29 cellular contexts compared by ENCODE assay signal in genomic region chr12:126506426-126507182, GRCh38.
DNase-seq lines count a peak whose midpoint lies in the region; ATAC-seq and TF ChIP-seq lines count a peak whose summit lies in the region.
"Had no signal": no experiment of that assay in that cellular context is flagged by ENCODE, and none has a peak within 500 bp of the region (broad histone marks: within the 10 kb centered on the region; RNA-seq: fewer than 3 reads in every experiment).

No MANE protein-coding gene starts in this region.

- no peaks in the 10 kb centered on the region for H3K36me3 ChIP-seq in esophagus muscularis mucosa
- H3K36me3 ChIP-seq: ascending aorta, HAP-1 had no signal

- no peaks in the 10 kb centered on the region for H3K36me3 Mint-ChIP-seq in activated T-helper 2 cell treated with anti-CD3 and anti-CD28 coated beads, Interferon-gamma antibody, Interleukin-2, Interleukin-4, amounts not matched to agents 10 μg/mL and 5 μg/mL and 100 μg/mL, durations not matched to agents 14 hours and 24 hours and 36 hours (ENCODE audit: low read depth)
- H3K36me3 Mint-ChIP-seq: activated naive CD8-positive, alpha-beta T cell treated with anti-CD3 and anti-CD28 coated beads, Interleukin-2, amount 10 ng/mL, durations not matched to agents 7 days and 5 days had no signal

- H3K4me1 Mint-ChIP-seq in activated T-helper 2 cell treated with anti-CD3 and anti-CD28 coated beads, Interferon-gamma antibody, Interleukin-2, Interleukin-4, amounts not matched to agents 10 μg/mL and 5 μg/mL and 100 μg/mL, durations not matched to agents 14 hours and 24 hours and 36 hours (ENCODE audit: low read depth), result peaks cover 7% of the 10 kb centered on the region
- H3K4me1 Mint-ChIP-seq: activated naive CD8-positive, alpha-beta T cell treated with anti-CD3 and anti-CD28 coated beads, Interleukin-2, amount 10 ng/mL, durations not matched to agents 7 days and 5 days; nephron had no signal

- DNase-seq in GM12865 (ENCODE audit: low read depth) (peak; percentile 3), M059J (ENCODE audit: low read depth) (peak; percentile 4), RPMI7951 (ENCODE audit: low read depth) (peak; percentile 68), fibroblast of mammary gland (ENCODE audit: low read depth) (peak; percentile 20), esophagus muscularis mucosa (ENCODE audit: extremely low spot score) (no peak)
- no peak for DNase-seq in activated T-helper 2 cell treated with anti-CD3 and anti-CD28 coated beads, Interferon-gamma antibody, Interleukin-2, Interleukin-4, amounts not matched to agents 10 μg/mL and 5 μg/mL and 100 μg/mL, durations not matched to agents 14 hours and 24 hours and 36 hours (ENCODE audit: low spot score)
- DNase-seq: activated CD8-positive, alpha-beta memory T cell treated with anti-CD3 and anti-CD28 coated beads for 24 hours; activated gamma-delta T cell treated with Interleukin-2 at 50 U/mL for 16 hours; activated naive CD8-positive, alpha-beta T cell treated with anti-CD3 and anti-CD28 coated beads, Interleukin-2, amount 10 ng/mL, durations not matched to agents 7 days and 5 days; activated T-cell treated with anti-CD3 and anti-CD28 coated beads for 4 hours; C1 segment of cervical spinal cord; central memory CD4-positive, alpha-beta T cell; DMS53; IMR-90; left colon; NCI-H1436 treated with DMSO at 0.1 percent for 48 hours; NCI-H2081 treated with DMSO at 0.1 percent for 48 hours; NCI-H2227 treated with DMSO at 0.1 percent for 48 hours; NCI-H526 treated with DMSO at 0.1 percent for 48 hours; SIG-M5; stimulated activated CD4-positive, alpha-beta T cell treated with anti-CD3 and anti-CD28 coated beads, Interleukin-4, amount 100 ng/mL, for 24 hours; SW 1271; trophoblast cell had no signal

- no peak overlapping the region for H3K27ac Mint-ChIP-seq in activated T-helper 2 cell treated with anti-CD3 and anti-CD28 coated beads, Interferon-gamma antibody, Interleukin-2, Interleukin-4, amounts not matched to agents 10 μg/mL and 5 μg/mL and 100 μg/mL, durations not matched to agents 14 hours and 24 hours and 36 hours
- H3K27ac Mint-ChIP-seq: activated naive CD8-positive, alpha-beta T cell treated with anti-CD3 and anti-CD28 coated beads, Interleukin-2, amount 10 ng/mL, durations not matched to agents 7 days and 5 days; nephron had no signal

- H3K27me3 Mint-ChIP-seq in activated T-helper 2 cell treated with anti-CD3 and anti-CD28 coated beads, Interferon-gamma antibody, Interleukin-2, Interleukin-4, amounts not matched to agents 10 μg/mL and 5 μg/mL and 100 μg/mL, durations not matched to agents 14 hours and 24 hours and 36 hours (ENCODE audit: low read depth), result no peaks in the 10 kb centered on the region
- H3K27me3 Mint-ChIP-seq: activated naive CD8-positive, alpha-beta T cell treated with anti-CD3 and anti-CD28 coated beads, Interleukin-2, amount 10 ng/mL, durations not matched to agents 7 days and 5 days had no signal

- peaks cover 31% of the 10 kb centered on the region for H3K9me3 Mint-ChIP-seq in activated T-helper 2 cell treated with anti-CD3 and anti-CD28 coated beads, Interferon-gamma antibody, Interleukin-2, Interleukin-4, amounts not matched to agents 10 μg/mL and 5 μg/mL and 100 μg/mL, durations not matched to agents 14 hours and 24 hours and 36 hours

- H3K4me3 Mint-ChIP-seq in activated T-helper 2 cell treated with anti-CD3 and anti-CD28 coated beads, Interferon-gamma antibody, Interleukin-2, Interleukin-4, amounts not matched to agents 10 μg/mL and 5 μg/mL and 100 μg/mL, durations not matched to agents 14 hours and 24 hours and 36 hours (ENCODE audit: low read depth), result no peak overlapping the region
- H3K4me3 Mint-ChIP-seq: activated naive CD8-positive, alpha-beta T cell treated with anti-CD3 and anti-CD28 coated beads, Interleukin-2, amount 10 ng/mL, durations not matched to agents 7 days and 5 days; nephron had no signal

- WGBS in esophagus muscularis mucosa, result 66% methylated on average over 7 of the region's 7 CpGs

- intact Hi-C loops in esophagus muscularis mucosa (cut with DNase I), result no loop called here
- intact Hi-C loops in activated T-helper 2 cell treated with anti-CD3 and anti-CD28 coated beads, Interferon-gamma antibody, Interleukin-2, Interleukin-4, amounts not matched to agents 10 μg/mL and 5 μg/mL and 100 μg/mL, durations not matched to agents 14 hours and 24 hours and 36 hours (cut with micrococcal nuclease), result no loop called here

- no peak overlapping the region for H3K4me3 ChIP-seq in GM12865 (ENCODE audit: low read depth, low read length)
- no peak overlapping the region for H3K4me3 ChIP-seq in fibroblast of mammary gland (ENCODE audit: control insufficient read depth, low read depth, low read length)
- H3K4me3 ChIP-seq in esophagus muscularis mucosa, result no peak overlapping the region
- H3K4me3 ChIP-seq: ascending aorta, HAP-1 had no signal

- TF ChIP-seq CTCF in GM12865 (IDR thresholded peaks at IDR 0.05; ENCODE audit: insufficient read depth, low read depth, low read length, missing control alignments) (no peak), fibroblast of mammary gland (conservative IDR thresholded peaks at IDR 0.05; ENCODE audit: control insufficient read depth, insufficient read depth, low read depth, low read length) (no peak), esophagus muscularis mucosa (IDR thresholded peaks at IDR 0.05) (no peak)

- no peaks in the 10 kb centered on the region for H3K4me1 ChIP-seq in esophagus muscularis mucosa
- H3K4me1 ChIP-seq: ascending aorta, HAP-1 had no signal

- H3K9me3 ChIP-seq in esophagus muscularis mucosa, result peaks cover 0 to 9% (median 0%) of the 10 kb centered on the region in 4 donors
- H3K9me3 ChIP-seq: ascending aorta, HAP-1 had no signal

- no peaks in the 10 kb centered on the region for H3K27me3 ChIP-seq in esophagus muscularis mucosa
- H3K27me3 ChIP-seq: ascending aorta had no signal

- H3K27ac ChIP-seq in esophagus muscularis mucosa (replicated peaks in 1 of 4), result no peak overlapping the region
- H3K27ac ChIP-seq: ascending aorta had no signal

- TF ChIP-seq POLR2A in esophagus muscularis mucosa (IDR thresholded peaks at IDR 0.05; ENCODE audit: low read depth), result no peak

- TF ChIP-seq EP300 in esophagus muscularis mucosa (IDR thresholded peaks at IDR 0.05), result no peak

- ATAC-seq in HG03196 (IDR thresholded peaks at IDR 0.05; ENCODE audit: unreplicated experiment) (no peak), GM21717 (IDR thresholded peaks at IDR 0.05; ENCODE audit: unreplicated experiment) (no peak)
- ATAC-seq: left colon, Panc1 had no signal

Comparison
In these comparisons a context has a peak if more than half of its experiments do, and no peak if none do; other contexts are left out.
1. DNase-seq: peak in GM12865 (single experiment), M059J (single experiment), RPMI7951 (single experiment) and fibroblast of mammary gland (single experiment); none in esophagus muscularis mucosa (single experiment) and activated T-helper 2 cell treated with anti-CD3 and anti-CD28 coated beads, Interferon-gamma antibody, Interleukin-2, Interleukin-4, amounts not matched to agents 10 μg/mL and 5 μg/mL and 100 μg/mL, durations not matched to agents 14 hours and 24 hours and 36 hours (single experiment).